Comparison of ENCODE assay signal across 32 cellular contexts in the genomic region with DNA sequence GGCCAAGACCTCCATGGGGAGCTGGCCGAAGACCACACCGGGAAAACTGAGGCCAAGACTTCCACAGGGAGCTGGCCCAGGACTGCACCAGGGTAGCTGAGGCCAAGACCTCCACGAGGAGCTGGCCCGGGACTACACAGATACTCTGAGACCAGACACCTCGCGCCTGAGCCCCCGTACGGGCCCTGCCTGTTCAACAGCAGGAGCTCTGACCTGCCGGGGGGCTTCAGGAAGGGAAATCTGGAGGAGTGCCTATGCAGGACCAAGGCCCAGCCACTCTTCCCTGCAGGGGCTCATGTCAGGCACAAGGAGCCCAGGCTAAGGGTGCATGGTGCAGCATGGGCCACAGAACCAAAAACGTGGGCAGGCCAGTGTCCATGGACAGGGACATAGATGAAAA.
"Had no signal": no experiment of that assay in that cellular context is flagged by ENCODE, and none has a peak within 500 bp of the region (broad histone marks: within the 10 kb centered on the region; RNA-seq: fewer than 3 reads in every experiment).

No MANE protein-coding gene starts in this region.

- ATAC-seq: activated CD8-positive, alpha-beta T cell treated with anti-CD3 and anti-CD28 coated beads for 36 hours; activated naive CD4-positive, alpha-beta T cell treated with anti-CD3 and anti-CD28 coated beads, Interleukin-2, amount 50 U/mL, for 72 hours; activated T-cell treated with anti-CD3 and anti-CD28 coated beads, Interleukin-2, amount 50 U/mL, for 4 hours; activated T-cell treated with anti-CD3 and anti-CD28 coated beads, Interleukin-2, amount 50 U/mL, for 72 hours; activated T-helper 17 cell treated with anti-CD3 and anti-CD28 coated beads, Interleukin-2, amount 50 U/mL, for 72 hours; body of pancreas had no signal

- H3K27ac ChIP-seq: adrenal gland, body of pancreas, brain microvascular endothelial cell, breast epithelium, VCaP had no signal

- H3K36me3 ChIP-seq: adrenal gland, brain microvascular endothelial cell, breast epithelium had no signal

- H3K4me1 ChIP-seq: adrenal gland, body of pancreas, breast epithelium had no signal

- DNase-seq: activated B cell treated with CpG ODN at 0.5 μM for 24 hours; activated CD4-positive, alpha-beta memory T cell treated with anti-CD3 and anti-CD28 coated beads for 36 hours; activated CD4-positive, alpha-beta T cell treated with anti-CD3 and anti-CD28 coated beads for 4 hours; activated CD4-positive, alpha-beta T cell treated with anti-CD3 and anti-CD28 coated beads, Interleukin-2, amount 10 ng/mL, durations not matched to agents 24 days and 14 days; activated CD4-positive, CD25-positive, alpha-beta regulatory T cell treated with anti-CD3 and anti-CD28 coated beads, Interleukin-2, amount 50 U/mL, for 72 hours; activated CD8-positive, alpha-beta memory T cell treated with anti-CD3 and anti-CD28 coated beads, Interleukin-2, amount 50 U/mL, for 4 hours; activated CD8-positive, alpha-beta T cell treated with anti-CD3 and anti-CD28 coated beads for 36 hours; activated effector memory CD4-positive, alpha-beta T cell treated with anti-CD3 and anti-CD28 coated beads, Interleukin-2, amount 50 U/mL, for 16 hours; activated gamma-delta T cell treated with Interleukin-2 at 50 U/mL for 16 hours; activated naive CD4-positive, alpha-beta T cell; activated naive CD4-positive, alpha-beta T cell treated with anti-CD3 and anti-CD28 coated beads for 36 hours; activated naive CD4-positive, alpha-beta T cell treated with anti-CD3 and anti-CD28 coated beads, Interleukin-2, amount 50 U/mL, for 16 hours; activated naive CD8-positive, alpha-beta T cell treated with anti-CD3 and anti-CD28 coated beads for 36 hours; activated T-cell treated with anti-CD3 and anti-CD28 coated beads for 4 hours; activated T-cell treated with anti-CD3 and anti-CD28 coated beads, Interleukin-2, amount 50 U/mL, for 1 hour; activated T-cell treated with anti-CD3 and anti-CD28 coated beads, Interleukin-2, amount 50 U/mL, for 4 hours; activated T-cell treated with anti-CD3 and anti-CD28 coated beads, Interleukin-2, amount 50 U/mL, for 72 hours; adrenal gland; amniotic stem cell; aorta; body of pancreas; brain microvascular endothelial cell; central memory CD4-positive, alpha-beta T cell; T-helper 1 cell; T-helper 2 cell; T-helper 9 cell had no signal

- H3K4me3 ChIP-seq: adrenal gland, body of pancreas, breast epithelium had no signal

- FAIRE-seq: astrocyte, TTC549 had no signal

- H3K9me3 ChIP-seq: adrenal gland, body of pancreas had no signal

- H3K27me3 ChIP-seq: adrenal gland, body of pancreas, brain microvascular endothelial cell had no signal
